Comparison of ENCODE assay signal across 24 cellular contexts in the genomic region with DNA sequence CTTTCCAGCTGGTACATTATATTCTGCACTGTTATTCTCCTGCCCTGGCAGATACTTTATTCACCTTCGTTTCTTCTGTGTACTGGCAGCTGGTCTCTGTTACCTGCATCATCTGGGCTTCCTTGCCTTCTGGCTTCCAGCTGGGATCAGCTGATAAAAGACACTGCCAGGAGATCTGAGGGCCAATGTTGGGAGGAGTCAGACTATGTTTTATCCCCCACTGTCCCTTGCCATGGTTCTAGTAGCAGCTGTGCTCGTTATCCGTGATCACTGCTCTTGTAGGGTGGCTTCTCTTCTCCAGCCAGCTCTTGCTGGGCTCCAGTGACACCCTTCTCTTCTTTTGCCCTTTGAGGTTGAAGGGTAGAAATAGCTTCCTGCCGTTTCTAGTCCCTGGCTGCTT. TPM values are rescaled to one million over a fixed set of nuclear protein-coding genes. Genes with fewer than 3 reads are reported as not detected.
A peak's percentile ranks its signal among the peaks of the same experiment; 100 is the strongest.
DNase-seq lines count a peak whose midpoint lies in the region; ATAC-seq and TF ChIP-seq lines count a peak whose summit lies in the region.
"Had no signal": no experiment of that assay in that cellular context is flagged by ENCODE, and none has a peak within 500 bp of the region (broad histone marks: within the 10 kb centered on the region; RNA-seq: fewer than 3 reads in every experiment).

No MANE protein-coding gene starts in this region.

- H3K4me3 Mint-ChIP-seq in activated naive CD4-positive, alpha-beta T cell treated with anti-CD3 and anti-CD28 coated beads, Interleukin-2, amount 10 ng/mL, durations not matched to agents 7 days and 5 days, result no peak overlapping the region
- no peak overlapping the region for H3K4me3 Mint-ChIP-seq in stimulated activated effector memory CD8-positive, alpha-beta T cell treated with anti-CD3 and anti-CD28 coated beads, Interleukin-12 subunit alpha, Interleukin-12 subunit beta, amount 100 ng/mL, for 72 hours
- H3K4me3 Mint-ChIP-seq in activated CD8-positive, alpha-beta T cell treated with anti-CD3 and anti-CD28 coated beads for 36 hours, result no peak overlapping the region
- H3K4me3 Mint-ChIP-seq: CD8-positive, alpha-beta T cell; HFFc6; IgD-negative memory B cell had no signal

- H3K79me2 ChIP-seq in fibroblast of lung (ENCODE audit: control insufficient read depth, insufficient read depth, low read length), result peaks cover 6% of the 10 kb centered on the region

- CTCF ChIA-PET in activated naive CD4-positive, alpha-beta T cell treated with anti-CD3 and anti-CD28 coated beads, Interleukin-2, amount 10 ng/mL, durations not matched to agents 7 days and 5 days (lab: Charles Lee), result interaction anchor here (1.8 kb wide), 1 partner anchor 203 kb away, joined by 4 read pairs; no protein-coding TSS in a partner anchor
- CTCF ChIA-PET in activated CD8-positive, alpha-beta T cell treated with anti-CD3 and anti-CD28 coated beads for 36 hours (lab: Charles Lee), result no interaction called here

- no peak overlapping the region for H2AFZ ChIP-seq in fibroblast of lung (ENCODE audit: low read length)

- no peaks in the 10 kb centered on the region for H3K27me3 Mint-ChIP-seq in activated naive CD4-positive, alpha-beta T cell treated with anti-CD3 and anti-CD28 coated beads, Interleukin-2, amount 10 ng/mL, durations not matched to agents 7 days and 5 days
- H3K27me3 Mint-ChIP-seq in activated CD8-positive, alpha-beta T cell treated with anti-CD3 and anti-CD28 coated beads for 36 hours, result no peaks in the 10 kb centered on the region
- H3K27me3 Mint-ChIP-seq: IgD-negative memory B cell had no signal

- TF ChIP-seq CTCF in fibroblast of lung (conservative IDR thresholded peaks at IDR 0.05 in 1 of 2, IDR thresholded peaks at IDR 0.05 in 1 of 2; ENCODE audit: low read depth in 1 of 2, low read length in 2 of 2), result no peak
- TF ChIP-seq CTCF in activated CD8-positive, alpha-beta T cell treated with anti-CD3 and anti-CD28 coated beads for 36 hours (IDR thresholded peaks at IDR 0.05), result no peak

- peaks cover 9% of the 10 kb centered on the region for H3K36me3 Mint-ChIP-seq in activated naive CD4-positive, alpha-beta T cell treated with anti-CD3 and anti-CD28 coated beads, Interleukin-2, amount 10 ng/mL, durations not matched to agents 7 days and 5 days
- peaks cover 0 to 9% of the 10 kb centered on the region in 2 donors for H3K36me3 Mint-ChIP-seq in activated naive CD4-positive, alpha-beta T cell treated with anti-CD3 and anti-CD28 coated beads, Interleukin-2, amount 50 U/mL, for 72 hours
- H3K36me3 Mint-ChIP-seq in stimulated activated effector memory CD8-positive, alpha-beta T cell treated with anti-CD3 and anti-CD28 coated beads, Interleukin-12 subunit alpha, Interleukin-12 subunit beta, amount 100 ng/mL, for 72 hours, result peaks cover 13% of the 10 kb centered on the region
- H3K36me3 Mint-ChIP-seq in activated CD8-positive, alpha-beta T cell treated with anti-CD3 and anti-CD28 coated beads for 36 hours (ENCODE audit: low read depth), result peaks cover 7% of the 10 kb centered on the region

- POLR2A ChIA-PET in activated CD8-positive, alpha-beta T cell treated with anti-CD3 and anti-CD28 coated beads for 36 hours (lab: Charles Lee), result no interaction called here

- H3K36me3 ChIP-seq in fibroblast of lung (ENCODE audit: control insufficient read depth, insufficient read depth, low read length), result peaks cover 2% of the 10 kb centered on the region

- DNase-seq in activated naive CD4-positive, alpha-beta T cell treated with anti-CD3 and anti-CD28 coated beads, Interleukin-2, amount 10 ng/mL, durations not matched to agents 7 days and 5 days, result no peak
- DNase-seq in activated naive CD4-positive, alpha-beta T cell treated with anti-CD3 and anti-CD28 coated beads, Interleukin-2, amount 50 U/mL, for 72 hours (ENCODE audit: low spot score in 2 of 2), result no peak
- DNase-seq in NCI-H2227 treated with DMSO at 0.1 percent for 48 hours (lab: John Stamatoyannopoulos, UW) (peak; percentile 15), fibroblast of lung (ENCODE audit: low read depth in 2 of 2) (no peak), hypothalamus (lab: John Stamatoyannopoulos, UW) (no peak)
- DNase-seq in stimulated activated effector memory CD8-positive, alpha-beta T cell treated with anti-CD3 and anti-CD28 coated beads, Interleukin-12 subunit alpha, Interleukin-12 subunit beta, amount 100 ng/mL, for 72 hours (ENCODE audit: low spot score in 2 of 2), result no peak
- DNase-seq in activated CD8-positive, alpha-beta T cell treated with anti-CD3 and anti-CD28 coated beads for 36 hours, result no peak
- DNase-seq: activated CD4-positive, alpha-beta T cell treated with anti-CD3 and anti-CD28 coated beads, Interleukin-2, amount 50 U/mL, for 48 hours; activated naive CD4-positive, alpha-beta T cell treated with anti-CD3 and anti-CD28 coated beads, Interleukin-2, amount 50 U/mL, for 16 hours; activated T-cell treated with anti-CD3 and anti-CD28 coated beads, Interleukin-2, amount 50 U/mL, for 1 hour; CD8-positive, alpha-beta T cell; DMS79 treated with DMSO at 0.1 percent for 48 hours; effector memory CD4-positive, alpha-beta T cell; heart right ventricle; HFFc6; NCI-H1930; right lobe of liver; stimulated activated naive CD8-positive, alpha-beta T cell treated with anti-CD3 and anti-CD28 coated beads, Interleukin-15, Interleukin-2, amounts not matched to agents 100 U/mL and 50 U/mL, for 24 hours had no signal

- H3K27ac Mint-ChIP-seq in activated naive CD4-positive, alpha-beta T cell treated with anti-CD3 and anti-CD28 coated beads, Interleukin-2, amount 10 ng/mL, durations not matched to agents 7 days and 5 days, result peak overlapping the region; percentile 75
- H3K27ac Mint-ChIP-seq in activated naive CD4-positive, alpha-beta T cell treated with anti-CD3 and anti-CD28 coated beads, Interleukin-2, amount 50 U/mL, for 72 hours, result no peak overlapping the region
- peak overlapping the region; percentile 58 for H3K27ac Mint-ChIP-seq in stimulated activated effector memory CD8-positive, alpha-beta T cell treated with anti-CD3 and anti-CD28 coated beads, Interleukin-12 subunit alpha, Interleukin-12 subunit beta, amount 100 ng/mL, for 72 hours
- no peak overlapping the region for H3K27ac Mint-ChIP-seq in activated CD8-positive, alpha-beta T cell treated with anti-CD3 and anti-CD28 coated beads for 36 hours
- H3K27ac Mint-ChIP-seq: CD8-positive, alpha-beta T cell; HFFc6 had no signal

- intact Hi-C loops in activated CD8-positive, alpha-beta T cell treated with anti-CD3 and anti-CD28 coated beads for 36 hours (cut with micrococcal nuclease), result no loop called here

- H3K27me3 ChIP-seq in fibroblast of lung (ENCODE audit: control insufficient read depth, insufficient read depth, low read length), result no peaks in the 10 kb centered on the region
- H3K27me3 ChIP-seq: ascending aorta, heart right ventricle, right lobe of liver, tibial nerve had no signal

- ATAC-seq in activated naive CD4-positive, alpha-beta T cell treated with anti-CD3 and anti-CD28 coated beads, Interleukin-2, amount 50 U/mL, for 72 hours, result no peak
- no peak for ATAC-seq in stimulated activated effector memory CD8-positive, alpha-beta T cell treated with anti-CD3 and anti-CD28 coated beads, Interleukin-12 subunit alpha, Interleukin-12 subunit beta, amount 100 ng/mL, for 72 hours
- no peak for ATAC-seq in GM18909 (IDR thresholded peaks at IDR 0.05; ENCODE audit: poor library complexity, unreplicated experiment)
- ATAC-seq in activated CD8-positive, alpha-beta T cell treated with anti-CD3 and anti-CD28 coated beads for 36 hours, result no peak
- ATAC-seq: CD8-positive, alpha-beta T cell; right lobe of liver; stimulated activated naive CD8-positive, alpha-beta T cell treated with anti-CD3 and anti-CD28 coated beads, Interleukin-15, Interleukin-2, amounts not matched to agents 100 U/mL and 50 U/mL, for 24 hours had no signal

- H3K27ac ChIP-seq in fibroblast of lung (ENCODE audit: insufficient read depth, low read length), result no peak overlapping the region
- H3K27ac ChIP-seq: ascending aorta, heart right ventricle, HL-60, right lobe of liver, tibial nerve had no signal

- no peak overlapping the region for H3K4me3 ChIP-seq in fibroblast of lung (replicated peaks in 1 of 4; ENCODE audit: control extremely low read depth in 1 of 4, insufficient read depth in 1 of 4, low read depth in 3 of 4, low read length in 4 of 4)
- H3K4me3 ChIP-seq: ascending aorta, heart right ventricle, lung, right lobe of liver, tibial nerve had no signal

- H3K9me3 Mint-ChIP-seq in activated naive CD4-positive, alpha-beta T cell treated with anti-CD3 and anti-CD28 coated beads, Interleukin-2, amount 10 ng/mL, durations not matched to agents 7 days and 5 days, result no peaks in the 10 kb centered on the region
- no peaks in the 10 kb centered on the region for H3K9me3 Mint-ChIP-seq in activated naive CD4-positive, alpha-beta T cell treated with anti-CD3 and anti-CD28 coated beads, Interleukin-2, amount 50 U/mL, for 72 hours
- H3K9me3 Mint-ChIP-seq in stimulated activated effector memory CD8-positive, alpha-beta T cell treated with anti-CD3 and anti-CD28 coated beads, Interleukin-12 subunit alpha, Interleukin-12 subunit beta, amount 100 ng/mL, for 72 hours, result no peaks in the 10 kb centered on the region
- H3K9me3 Mint-ChIP-seq in activated CD8-positive, alpha-beta T cell treated with anti-CD3 and anti-CD28 coated beads for 36 hours, result no peaks in the 10 kb centered on the region
- H3K9me3 Mint-ChIP-seq: CD8-positive, alpha-beta T cell; HFFc6; IgD-negative memory B cell had no signal

- H3K9ac ChIP-seq in fibroblast of lung (ENCODE audit: insufficient read depth, low read length), result peak overlapping the region; percentile 30

- H3K4me1 ChIP-seq in fibroblast of lung (ENCODE audit: control insufficient read depth, extremely low read depth, insufficient read depth, low read length), result no peaks in the 10 kb centered on the region
- H3K4me1 ChIP-seq: ascending aorta, right lobe of liver had no signal

- no peaks in the 10 kb centered on the region for H4K20me1 ChIP-seq in fibroblast of lung (ENCODE audit: control insufficient read depth, extremely low read depth, insufficient read depth, low read length)

- H3K4me2 ChIP-seq in fibroblast of lung (ENCODE audit: extremely low read depth, insufficient read depth, low read length), result no peak overlapping the region

- H3K4me1 Mint-ChIP-seq in activated naive CD4-positive, alpha-beta T cell treated with anti-CD3 and anti-CD28 coated beads, Interleukin-2, amount 10 ng/mL, durations not matched to agents 7 days and 5 days, result no peaks in the 10 kb centered on the region
- peaks cover 9% of the 10 kb centered on the region for H3K4me1 Mint-ChIP-seq in stimulated activated effector memory CD8-positive, alpha-beta T cell treated with anti-CD3 and anti-CD28 coated beads, Interleukin-12 subunit alpha, Interleukin-12 subunit beta, amount 100 ng/mL, for 72 hours
- no peaks in the 10 kb centered on the region for H3K4me1 Mint-ChIP-seq in activated CD8-positive, alpha-beta T cell treated with anti-CD3 and anti-CD28 coated beads for 36 hours (ENCODE audit: low read depth)

- H3K9me3 ChIP-seq in fibroblast of lung (ENCODE audit: control insufficient read depth, insufficient read depth, low read depth, low read length), result no peaks in the 10 kb centered on the region
- H3K9me3 ChIP-seq: ascending aorta, heart right ventricle, right lobe of liver, tibial nerve had no signal

RNA-seq across cellular contexts. Expression of gene ST3GAL3, which starts 24.8 kb away (rescaled TPM):
- 10 to 100 TPM; 21.8 to 22.3 TPM for total RNA-seq in activated naive CD4-positive, alpha-beta T cell treated with anti-CD3 and anti-CD28 coated beads, Interleukin-2, amount 50 U/mL, for 72 hours
- total RNA-seq in fibroblast of lung, result 11.8 and 16.3 TPM in 2 replicates
- polyA plus RNA-seq in fibroblast of lung, result 13.1 and 13.7 TPM in 2 replicates
- polyA plus RNA-seq in fibroblast of lung (2012), result 11.7 and 13.0 TPM in 2 replicates
- 53.2 and 73.3 TPM in 2 replicates for polyA minus RNA-seq in fibroblast of lung (ENCODE audit: low replicate concordance)
- total RNA-seq in activated CD8-positive, alpha-beta T cell treated with anti-CD3 and anti-CD28 coated beads for 36 hours, result 10 to 100 TPM; 14.5 to 20.0 TPM

Comparison
In these comparisons a context has a peak if more than half of its experiments do, and no peak if none do; other contexts are left out.
1. H3K27ac Mint-ChIP-seq: peak in activated naive CD4-positive, alpha-beta T cell treated with anti-CD3 and anti-CD28 coated beads, Interleukin-2, amount 10 ng/mL, durations not matched to agents 7 days and 5 days (single experiment) and stimulated activated effector memory CD8-positive, alpha-beta T cell treated with anti-CD3 and anti-CD28 coated beads, Interleukin-12 subunit alpha, Interleukin-12 subunit beta, amount 100 ng/mL, for 72 hours (single experiment); none in activated naive CD4-positive, alpha-beta T cell treated with anti-CD3 and anti-CD28 coated beads, Interleukin-2, amount 50 U/mL, for 72 hours (0 of 2) and activated CD8-positive, alpha-beta T cell treated with anti-CD3 and anti-CD28 coated beads for 36 hours (single experiment).